12 cellular contexts compared by ENCODE assay signal in genomic region chr5:132526974-132527564, GRCh38. TPM values are rescaled to one million over a fixed set of nuclear protein-coding genes. Genes with fewer than 3 reads are reported as not detected.
DNase-seq lines count a peak whose midpoint lies in the region; ATAC-seq and TF ChIP-seq lines count a peak whose summit lies in the region.
"Had no signal": no experiment of that assay in that cellular context is flagged by ENCODE, and none has a peak within 500 bp of the region (broad histone marks: within the 10 kb centered on the region; RNA-seq: fewer than 3 reads in every experiment).

No MANE protein-coding gene starts in this region.

- no peaks in the 10 kb centered on the region for H3K4me1 Mint-ChIP-seq in endodermal cell

- H3K36me3 Mint-ChIP-seq in endodermal cell (ENCODE audit: low read depth) = no peaks in the 10 kb centered on the region

- DNase-seq in SIG-M5 treated with dmso at 0.1 percent for 504 hours (lab: John Stamatoyannopoulos, UW; ENCODE audit: unreplicated experiment) (peak; percentile 16), SIG-M5 (lab: John Stamatoyannopoulos, UW) (no peak), OCI-M1 (lab: John Stamatoyannopoulos, UW) (peak; percentile 39), endodermal cell (no peak), NCI-H1105 (lab: John Stamatoyannopoulos, UW) (no peak), retina (no peak)

- H3K9me3 Mint-ChIP-seq in endodermal cell = peaks cover 5% of the 10 kb centered on the region
- H3K9me3 Mint-ChIP-seq: activated T-helper 17 cell treated with anti-CD3 and anti-CD28 coated beads, Interleukin-2, amount 50 U/mL, for 72 hours had no signal

- H3K36me3 ChIP-seq in endodermal cell (ENCODE audit: control insufficient read depth, insufficient read depth, low read length) (no peaks in the 10 kb centered on the region), parathyroid adenoma (ENCODE audit: control insufficient read depth, insufficient read depth, low read length) (no peaks in the 10 kb centered on the region)
- H3K36me3 ChIP-seq: upper lobe of left lung had no signal

- H3K4me2 ChIP-seq in parathyroid adenoma (ENCODE audit: low read length) = no peak overlapping the region

- no peak for TF ChIP-seq CTCF in endodermal cell (conservative IDR thresholded peaks at IDR 0.05)
- TF ChIP-seq CTCF in parathyroid adenoma (IDR thresholded peaks at IDR 0.05) = no peak

- H3K9ac ChIP-seq in endodermal cell (ENCODE audit: extremely low read depth, low read length, poor library complexity, severe bottlenecking) (no peak overlapping the region), parathyroid adenoma (no peak overlapping the region)

- no peak overlapping the region for H3K27ac Mint-ChIP-seq in endodermal cell
- H3K27ac Mint-ChIP-seq: activated T-helper 17 cell treated with anti-CD3 and anti-CD28 coated beads, Interleukin-2, amount 50 U/mL, for 72 hours had no signal

- no peak for ATAC-seq in HG02623 (IDR thresholded peaks at IDR 0.05; ENCODE audit: unreplicated experiment)

- H3K4me1 ChIP-seq in endodermal cell (ENCODE audit: control insufficient read depth, insufficient read depth, low read length) (no peaks in the 10 kb centered on the region), parathyroid adenoma (no peaks in the 10 kb centered on the region)

- H3K79me2 ChIP-seq in parathyroid adenoma = no peaks in the 10 kb centered on the region

- H3K4me3 ChIP-seq in endodermal cell (ENCODE audit: low read length) = peak overlapping the region; percentile 67
- no peak overlapping the region for H3K4me3 ChIP-seq in parathyroid adenoma (ENCODE audit: low read depth, low read length)
- H3K4me3 ChIP-seq: upper lobe of left lung had no signal

- no peaks in the 10 kb centered on the region for H3K9me3 ChIP-seq in endodermal cell (ENCODE audit: control insufficient read depth, low read length)
- no peaks in the 10 kb centered on the region for H3K9me3 ChIP-seq in parathyroid adenoma (ENCODE audit: control insufficient read depth, low read length)
- H3K9me3 ChIP-seq: upper lobe of left lung had no signal

- H3K27ac ChIP-seq in endodermal cell (ENCODE audit: low read depth, low read length) (no peak overlapping the region), parathyroid adenoma (no peak overlapping the region)
- H3K27ac ChIP-seq: upper lobe of left lung had no signal

- peak overlapping the region; percentile 69 for H2AFZ ChIP-seq in parathyroid adenoma

- H3K27me3 Mint-ChIP-seq in endodermal cell (ENCODE audit: insufficient read depth) = peaks cover 9% of the 10 kb centered on the region

- peaks cover 13% of the 10 kb centered on the region for H3K27me3 ChIP-seq in endodermal cell (ENCODE audit: control insufficient read depth, insufficient read depth, low read length, poor library complexity, severe bottlenecking)
- no peaks in the 10 kb centered on the region for H3K27me3 ChIP-seq in parathyroid adenoma (ENCODE audit: control insufficient read depth, insufficient read depth, low read length)
- H3K27me3 ChIP-seq: upper lobe of left lung had no signal

- peak overlapping the region; percentile 25 for H3K4me3 Mint-ChIP-seq in endodermal cell
- H3K4me3 Mint-ChIP-seq: activated T-helper 17 cell treated with anti-CD3 and anti-CD28 coated beads, Interleukin-2, amount 50 U/mL, for 72 hours had no signal

- 80 to 89% methylated on average over 6 to 8 of the region's 8 CpGs for WGBS in endodermal cell (ENCODE audit: insufficient coverage in 1 of 2, insufficient read length in 1 of 2), 2 experiments

RNA-seq across cellular contexts. Expression of gene IL5, which starts 16.3 kb away (rescaled TPM):
- not detected for total RNA-seq in endodermal cell
- not detected for polyA plus RNA-seq in endodermal cell (2013, experiment 1 of 2)
- polyA plus RNA-seq in endodermal cell (2013, experiment 2 of 2) = not detected
- total RNA-seq: activated T-helper 17 cell treated with anti-CD3 and anti-CD28 coated beads, Interleukin-2, amount 50 U/mL, for 72 hours; lower leg skin; renal cortical epithelial cell had no signal

RNA-seq across cellular contexts. Expression of gene RAD50, which starts 29.7 kb away (rescaled TPM):
- total RNA-seq in endodermal cell = 10 to 100 TPM; 49.7 to 50.7 TPM
- 25.1 TPM for polyA plus RNA-seq in endodermal cell (2013, experiment 1 of 2)
- 29.1 TPM for polyA plus RNA-seq in endodermal cell (2013, experiment 2 of 2)

RNA-seq across cellular contexts. Expression of gene IRF1, which starts 36.5 kb away (rescaled TPM):
- total RNA-seq in endodermal cell = 1 to 10 TPM; 5.6 to 7.3 TPM
- polyA plus RNA-seq in endodermal cell (2013, experiment 1 of 2) = 2.2 TPM
- 4.5 TPM for polyA plus RNA-seq in endodermal cell (2013, experiment 2 of 2)

Comparison
In these comparisons a context has a peak if more than half of its experiments do, and no peak if none do; other contexts are left out.
1. DNase-seq: peak in SIG-M5 treated with dmso at 0.1 percent for 504 hours (single experiment) and OCI-M1 (single experiment); none in SIG-M5 (single experiment), endodermal cell (single experiment), NCI-H1105 (single experiment) and retina (single experiment).